Comparison of ENCODE assay signal across 8 cellular contexts in the genomic region with DNA sequence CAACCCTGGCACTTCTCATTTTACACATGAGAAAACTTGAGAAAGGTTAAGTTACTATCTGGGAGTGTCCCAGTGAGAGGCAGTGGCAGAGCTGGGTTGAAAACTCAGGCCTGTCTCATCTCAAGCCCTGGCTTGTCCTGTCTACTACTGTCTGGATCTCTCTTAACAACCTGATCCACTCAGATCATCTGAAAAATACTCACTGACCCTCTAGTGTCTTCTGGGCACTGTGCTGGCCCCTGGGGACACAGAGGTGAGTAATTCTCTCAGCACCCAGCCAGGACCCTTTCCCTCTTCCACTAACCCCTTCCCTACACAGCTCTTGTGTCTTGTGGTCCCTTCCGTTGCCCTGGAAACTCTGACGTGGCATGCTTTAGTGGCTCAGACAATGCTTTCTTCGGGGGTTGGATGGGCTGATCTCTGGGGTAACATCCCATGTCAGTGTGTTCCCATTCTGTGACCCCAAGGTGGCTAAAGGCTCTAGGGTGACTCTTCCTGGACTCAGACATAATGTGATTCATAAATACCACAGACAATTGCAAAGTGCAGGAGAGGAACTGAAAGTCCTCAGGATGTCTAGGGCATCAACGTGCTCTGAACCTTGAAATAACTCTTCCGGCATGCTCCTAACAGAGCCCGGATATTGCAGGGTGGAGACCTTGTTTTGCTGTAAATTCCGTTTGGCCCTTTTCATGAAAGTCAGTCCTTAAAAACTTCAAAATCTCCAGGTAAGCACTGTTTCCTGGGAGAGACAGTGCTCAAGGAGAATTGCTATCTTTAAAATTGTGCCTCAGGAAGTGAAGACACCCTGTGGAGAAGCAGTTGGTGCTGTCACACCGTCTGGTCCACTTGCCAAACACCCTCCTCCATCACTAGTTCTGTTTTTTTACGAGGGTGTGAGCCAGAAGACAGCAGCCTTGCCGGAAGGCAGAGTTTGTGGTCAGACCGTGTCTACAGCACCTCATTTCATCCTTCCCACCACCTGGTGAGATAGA. TPM values are rescaled to one million over a fixed set of nuclear protein-coding genes. Genes with fewer than 3 reads are reported as not detected.
DNase-seq lines count a peak whose midpoint lies in the region; ATAC-seq and TF ChIP-seq lines count a peak whose summit lies in the region.

No MANE protein-coding gene starts in this region.

- H3K27me3 Mint-ChIP-seq in activated CD8-positive, alpha-beta memory T cell treated with anti-CD3 and anti-CD28 coated beads, Interleukin-2, amount 10 ng/mL, durations not matched to agents 7 days and 5 days: peaks cover 3% of the 10 kb centered on the region

- no peaks in the 10 kb centered on the region for H3K36me3 ChIP-seq in transverse colon

- WGBS in transverse colon (ENCODE audit: low coverage in 1 of 2), 2 donors: 48% methylated on average over 11 of the region's 11 CpGs; no CpG with 5 or more reads in 1 of the 2 donors

- H3K4me3 Mint-ChIP-seq in activated CD8-positive, alpha-beta memory T cell treated with anti-CD3 and anti-CD28 coated beads, Interleukin-2, amount 10 ng/mL, durations not matched to agents 7 days and 5 days: peak overlapping the region; percentile 65

- H3K27ac Mint-ChIP-seq in activated CD8-positive, alpha-beta memory T cell treated with anti-CD3 and anti-CD28 coated beads, Interleukin-2, amount 10 ng/mL, durations not matched to agents 7 days and 5 days: peak overlapping the region; percentile 96

- peaks cover 28% of the 10 kb centered on the region for H3K27me3 ChIP-seq in transverse colon

- no peak for TF ChIP-seq CTCF in transverse colon (IDR thresholded peaks at IDR 0.05)

- peaks cover 0 to 19% (median 8%) of the 10 kb centered on the region in 4 donors for H3K4me1 ChIP-seq in transverse colon

- peaks cover 9% of the 10 kb centered on the region for H3K36me3 Mint-ChIP-seq in activated CD8-positive, alpha-beta memory T cell treated with anti-CD3 and anti-CD28 coated beads, Interleukin-2, amount 10 ng/mL, durations not matched to agents 7 days and 5 days

- peaks cover 63% of the 10 kb centered on the region for H3K4me1 Mint-ChIP-seq in activated CD8-positive, alpha-beta memory T cell treated with anti-CD3 and anti-CD28 coated beads, Interleukin-2, amount 10 ng/mL, durations not matched to agents 7 days and 5 days

- CTCF ChIA-PET in activated CD8-positive, alpha-beta memory T cell treated with anti-CD3 and anti-CD28 coated beads, Interleukin-2, amount 10 ng/mL, durations not matched to agents 7 days and 5 days (lab: Charles Lee): interaction anchor here (0.7 to 1.6 kb wide), 4 partner anchors 10 to 30 kb away, joined by 3 to 4 read pairs (median 3); no protein-coding TSS in a partner anchor

- in situ Hi-C loops in transverse colon (cut with MboI; ENCODE audit: low pct_ligation_motif_present in 1 of 4, low pct_unique_long_range_greater_than_20kb in 1 of 4, low sequenced_read_pairs in 3 of 4): no loop called here

- TF ChIP-seq POLR2A in transverse colon (IDR thresholded peaks at IDR 0.05): no peak

- intact Hi-C loops in transverse colon (cut with DNase I; ENCODE audit: low total_unique reads): no loop called here

- no peaks in the 10 kb centered on the region for H3K9me3 ChIP-seq in transverse colon

- DNase-seq in Kasumi-1 (lab: John Stamatoyannopoulos, UW) (peak; percentile 91 to 95), medulla oblongata (ENCODE audit: extremely low spot score) (peak; percentile 54), transverse colon (peak; percentile 54), DMS 273 (lab: John Stamatoyannopoulos, UW; ENCODE audit: unreplicated experiment) (no peak), SHP77 treated with DMSO at 0.1 percent for 48 hours (lab: John Stamatoyannopoulos, UW) (no peak)
- DNase-seq in activated CD8-positive, alpha-beta memory T cell treated with anti-CD3 and anti-CD28 coated beads, Interleukin-2, amount 10 ng/mL, durations not matched to agents 7 days and 5 days: peak; percentile 88

- peak overlapping the region; percentile 47; the same call in 1 of the 2 replicates for H3K4me3 ChIP-seq in GM08714 (ENCODE audit: low read length)
- no peak overlapping the region for H3K4me3 ChIP-seq in transverse colon

- H3K9me3 Mint-ChIP-seq in activated CD8-positive, alpha-beta memory T cell treated with anti-CD3 and anti-CD28 coated beads, Interleukin-2, amount 10 ng/mL, durations not matched to agents 7 days and 5 days (ENCODE audit: low read depth): no peaks in the 10 kb centered on the region

- H3K27ac ChIP-seq in transverse colon: peak overlapping the region; percentile 9 to 74 (median 60)

- no peak for TF ChIP-seq EP300 in transverse colon (IDR thresholded peaks at IDR 0.05; ENCODE audit: low read depth)

- ATAC-seq in GM21529 (IDR thresholded peaks at IDR 0.05; ENCODE audit: unreplicated experiment): peak; percentile 78
- ATAC-seq in activated CD8-positive, alpha-beta memory T cell treated with anti-CD3 and anti-CD28 coated beads, Interleukin-2, amount 10 ng/mL, durations not matched to agents 7 days and 5 days: peak; percentile 67

RNA-seq across cellular contexts. Expression of a gene that starts 4.0 kb away (rescaled TPM):
- 10 to 100 TPM in 1 of 2 experiments, 1 to 10 TPM in 1; 5.7 to 11.0 TPM for total RNA-seq in activated CD8-positive, alpha-beta memory T cell treated with anti-CD3 and anti-CD28 coated beads, Interleukin-2, amount 10 ng/mL, durations not matched to agents 7 days and 5 days
- 1 to 10 TPM in 2 of 4 donors, not detected in 2; 3.2 to 8.2 TPM for total RNA-seq in transverse colon

RNA-seq across cellular contexts. Expression of a gene that starts 34.8 kb away (rescaled TPM):
- 10 to 100 TPM; 14.4 to 15.3 TPM for total RNA-seq in activated CD8-positive, alpha-beta memory T cell treated with anti-CD3 and anti-CD28 coated beads, Interleukin-2, amount 10 ng/mL, durations not matched to agents 7 days and 5 days
- 10 to 100 TPM in 1 of 4 donors, 1 to 10 TPM in 3; 3.3 to 16.5 (median 5.6) TPM for total RNA-seq in transverse colon

Comparison
In these comparisons a context has a peak if more than half of its experiments do, and no peak if none do; other contexts are left out.
1. DNase-seq: peak in Kasumi-1 (2 of 2), activated CD8-positive, alpha-beta memory T cell treated with anti-CD3 and anti-CD28 coated beads, Interleukin-2, amount 10 ng/mL, durations not matched to agents 7 days and 5 days (single experiment), medulla oblongata (single experiment) and transverse colon (single experiment); none in DMS 273 (single experiment) and SHP77 treated with DMSO at 0.1 percent for 48 hours (single experiment).